In the genomic region with DNA sequence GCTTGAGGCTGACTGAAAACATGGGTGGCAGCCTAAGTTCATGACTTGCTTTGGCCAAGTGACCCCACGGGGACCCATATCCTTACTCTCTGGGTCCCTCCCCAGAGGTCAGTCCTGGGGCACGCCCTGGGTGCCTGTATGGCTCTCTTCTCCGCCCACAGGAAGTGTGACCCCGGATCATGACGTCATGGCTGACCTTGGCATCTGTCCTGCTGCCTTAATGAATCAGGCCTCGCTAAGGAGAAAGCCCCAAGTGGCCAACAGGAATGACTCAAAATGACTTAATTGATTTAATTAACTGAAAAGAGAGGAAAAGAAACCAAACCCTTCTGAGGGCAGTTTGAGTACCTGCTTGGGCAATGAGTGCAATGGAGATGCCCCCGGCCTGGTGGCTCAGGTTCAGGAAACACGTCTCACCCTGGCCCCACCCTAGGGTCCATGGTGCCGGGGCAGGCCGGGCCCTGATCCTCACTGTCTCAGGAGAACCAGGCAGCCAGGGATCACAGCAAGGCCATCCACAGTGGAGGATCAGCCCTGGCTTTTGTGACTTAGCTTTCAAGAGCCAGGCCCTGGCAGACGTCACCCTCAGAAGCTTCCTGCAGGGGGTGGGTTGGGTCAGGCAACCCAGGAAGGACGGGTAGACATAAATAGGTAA, we compare ENCODE assay signal across 15 cellular contexts.
DNase-seq lines count a peak whose midpoint lies in the region; ATAC-seq and TF ChIP-seq lines count a peak whose summit lies in the region.
"Had no signal": no experiment of that assay in that cellular context is flagged by ENCODE, and none has a peak within 500 bp of the region (broad histone marks: within the 10 kb centered on the region; RNA-seq: fewer than 3 reads in every experiment).

No MANE protein-coding gene starts in this region.

- H3K27me3 ChIP-seq in esophagus (ENCODE audit: control insufficient read depth in 1 of 2, insufficient read depth in 2 of 2, low read length in 2 of 2): no peaks in the 10 kb centered on the region

- CTCF ChIA-PET in GM10248 (lab: Yijun Ruan, JAX): interaction anchor here (1.7 kb wide), 1 partner anchor 112 kb away, joined by 3 read pairs; no protein-coding TSS in a partner anchor

- no peak overlapping the region for H3K4me3 Mint-ChIP-seq in T-helper 2 cell treated with Interferon-gamma antibody and Interleukin-4, amounts not matched to agents 5 μg/mL and 100 μg/mL, for 36 hours
- H3K4me3 Mint-ChIP-seq: activated CD8-positive, alpha-beta memory T cell treated with anti-CD3 and anti-CD28 coated beads, Interleukin-2, amount 10 ng/mL, durations not matched to agents 7 days and 5 days; activated naive CD4-positive, alpha-beta T cell treated with anti-CD3 and anti-CD28 coated beads, Interleukin-2, amount 10 ng/mL, durations not matched to agents 7 days and 5 days; CD8-positive, alpha-beta T cell had no signal

- H3K9me3 ChIP-seq in esophagus (ENCODE audit: control insufficient read depth in 2 of 2, insufficient read depth in 1 of 2, low read depth in 1 of 2, low read length in 1 of 2): no peaks in the 10 kb centered on the region

- intact Hi-C loops in sciatic nerve (cut with DNase I): no loop called here

- no peaks in the 10 kb centered on the region for H3K9me3 Mint-ChIP-seq in T-helper 2 cell treated with Interferon-gamma antibody and Interleukin-4, amounts not matched to agents 5 μg/mL and 100 μg/mL, for 36 hours
- H3K9me3 Mint-ChIP-seq: activated naive CD4-positive, alpha-beta T cell treated with anti-CD3 and anti-CD28 coated beads, Interleukin-2, amount 10 ng/mL, durations not matched to agents 7 days and 5 days; CD8-positive, alpha-beta T cell had no signal

- peak overlapping the region; percentile 73 to 82 for H3K27ac ChIP-seq in esophagus (ENCODE audit: low read depth in 2 of 2, low read length in 1 of 2)

- H3K4me3 ChIP-seq in esophagus (ENCODE audit: low read depth in 1 of 2, low read length in 2 of 2): no peak overlapping the region

- POLR2A ChIA-PET in GM10248 (lab: Yijun Ruan, JAX): no interaction called here

- TF ChIP-seq CTCF in GM10248 (IDR thresholded peaks at IDR 0.05; ENCODE audit: control extremely low read depth, extremely low read depth, low read depth, missing control alignments): no peak

- no peaks in the 10 kb centered on the region for H3K27me3 Mint-ChIP-seq in T-helper 2 cell treated with Interferon-gamma antibody and Interleukin-4, amounts not matched to agents 5 μg/mL and 100 μg/mL, for 36 hours (ENCODE audit: low read depth)
- H3K27me3 Mint-ChIP-seq: activated CD8-positive, alpha-beta memory T cell treated with anti-CD3 and anti-CD28 coated beads, Interleukin-2, amount 10 ng/mL, durations not matched to agents 7 days and 5 days; activated naive CD4-positive, alpha-beta T cell treated with anti-CD3 and anti-CD28 coated beads, Interleukin-2, amount 10 ng/mL, durations not matched to agents 7 days and 5 days had no signal

- WGBS in esophagus, 2 donors: 57 to 71% methylated on average over 12 of the region's 12 CpGs

- H3K27ac Mint-ChIP-seq in T-helper 2 cell treated with Interferon-gamma antibody and Interleukin-4, amounts not matched to agents 5 μg/mL and 100 μg/mL, for 36 hours: no peak overlapping the region
- H3K27ac Mint-ChIP-seq: activated CD8-positive, alpha-beta memory T cell treated with anti-CD3 and anti-CD28 coated beads, Interleukin-2, amount 10 ng/mL, durations not matched to agents 7 days and 5 days; activated naive CD4-positive, alpha-beta T cell treated with anti-CD3 and anti-CD28 coated beads, Interleukin-2, amount 10 ng/mL, durations not matched to agents 7 days and 5 days; CD8-positive, alpha-beta T cell had no signal

- no peaks in the 10 kb centered on the region for H3K36me3 ChIP-seq in esophagus (ENCODE audit: control insufficient read depth in 2 of 2, insufficient read depth in 2 of 2, low read length in 1 of 2)

- no peaks in the 10 kb centered on the region for H3K36me3 Mint-ChIP-seq in T-helper 2 cell treated with Interferon-gamma antibody and Interleukin-4, amounts not matched to agents 5 μg/mL and 100 μg/mL, for 36 hours (ENCODE audit: low read depth)
- H3K36me3 Mint-ChIP-seq: activated CD8-positive, alpha-beta memory T cell treated with anti-CD3 and anti-CD28 coated beads, Interleukin-2, amount 10 ng/mL, durations not matched to agents 7 days and 5 days; activated naive CD4-positive, alpha-beta T cell treated with anti-CD3 and anti-CD28 coated beads, Interleukin-2, amount 10 ng/mL, durations not matched to agents 7 days and 5 days; CD8-positive, alpha-beta T cell had no signal

- peaks cover 5 to 28% of the 10 kb centered on the region in 2 donors for H3K4me1 ChIP-seq in esophagus (ENCODE audit: control insufficient read depth in 2 of 2, insufficient read depth in 2 of 2, low read length in 1 of 2)

- H3K4me1 Mint-ChIP-seq in T-helper 2 cell treated with Interferon-gamma antibody and Interleukin-4, amounts not matched to agents 5 μg/mL and 100 μg/mL, for 36 hours (ENCODE audit: low read depth): no peaks in the 10 kb centered on the region
- H3K4me1 Mint-ChIP-seq: activated CD8-positive, alpha-beta memory T cell treated with anti-CD3 and anti-CD28 coated beads, Interleukin-2, amount 10 ng/mL, durations not matched to agents 7 days and 5 days; activated naive CD4-positive, alpha-beta T cell treated with anti-CD3 and anti-CD28 coated beads, Interleukin-2, amount 10 ng/mL, durations not matched to agents 7 days and 5 days had no signal

- ATAC-seq in sciatic nerve: no peak
- ATAC-seq: activated CD8-positive, alpha-beta memory T cell treated with anti-CD3 and anti-CD28 coated beads, Interleukin-2, amount 10 ng/mL, durations not matched to agents 7 days and 5 days; CD8-positive, alpha-beta T cell; Right ventricle myocardium inferior had no signal

- peak; percentile 4 for DNase-seq in GM10248 (ENCODE audit: extremely low spot score)
- peak; percentile 55 for DNase-seq in RKO (ENCODE audit: low spot score)
- peak; percentile 57 for DNase-seq in sciatic nerve (ENCODE audit: low spot score)
- DNase-seq in T-helper 2 cell treated with Interferon-gamma antibody and Interleukin-4, amounts not matched to agents 5 μg/mL and 100 μg/mL, for 36 hours (ENCODE audit: low spot score): no peak
- DNase-seq in activated CD4-positive, CD25-positive, alpha-beta regulatory T cell treated with anti-CD3 and anti-CD28 coated beads, Interleukin-2, amount 50 U/mL, for 72 hours: no peak
- no peak for DNase-seq in AG08395 (ENCODE audit: low spot score)
- DNase-seq: activated CD8-positive, alpha-beta memory T cell treated with anti-CD3 and anti-CD28 coated beads, Interleukin-2, amount 10 ng/mL, durations not matched to agents 7 days and 5 days; activated naive CD4-positive, alpha-beta T cell treated with anti-CD3 and anti-CD28 coated beads, Interleukin-2, amount 10 ng/mL, durations not matched to agents 7 days and 5 days; CD8-positive, alpha-beta T cell; mesendoderm; NCI-H774; nucleus accumbens; small intestine had no signal

Comparison
In these comparisons a context has a peak if more than half of its experiments do, and no peak if none do; other contexts are left out.
1. DNase-seq: peak in GM10248 (single experiment), RKO (single experiment) and sciatic nerve (single experiment); none in T-helper 2 cell treated with Interferon-gamma antibody and Interleukin-4, amounts not matched to agents 5 μg/mL and 100 μg/mL, for 36 hours (single experiment), activated CD4-positive, CD25-positive, alpha-beta regulatory T cell treated with anti-CD3 and anti-CD28 coated beads, Interleukin-2, amount 50 U/mL, for 72 hours (single experiment) and AG08395 (single experiment).